ENCODE assay signal across 8 cellular contexts in genomic region chr6:133983099-133983939, GRCh38. TPM values are rescaled to one million over a fixed set of nuclear protein-coding genes. Genes with fewer than 3 reads are reported as not detected.
DNase-seq lines count a peak whose midpoint lies in the region; ATAC-seq and TF ChIP-seq lines count a peak whose summit lies in the region.

No MANE protein-coding gene starts in this region.

- no peak overlapping the region for H3K4me2 ChIP-seq in GM23248 (ENCODE audit: unreplicated experiment)

- H3K4me3 ChIP-seq in adrenal gland (no peak overlapping the region), GM23248 (no peak overlapping the region), colonic mucosa (no peak overlapping the region)

- H4K20me1 ChIP-seq in GM23248 (ENCODE audit: insufficient read depth) = peaks cover 1% of the 10 kb centered on the region; the same call in 1 of the 2 replicates

- TF ChIP-seq CTCF in adrenal gland (IDR thresholded peaks at IDR 0.05) (no peak), colonic mucosa (IDR thresholded peaks at IDR 0.05) (no peak)

- peaks cover 20% of the 10 kb centered on the region for H3K79me2 ChIP-seq in GM23248 (ENCODE audit: insufficient read depth)

- H3K4me1 ChIP-seq in adrenal gland (replicated peaks in 1 of 2) = peaks cover 3 to 13% of the 10 kb centered on the region in 2 donors
- H3K4me1 ChIP-seq in GM23248 (ENCODE audit: insufficient read depth) = peaks cover 10% of the 10 kb centered on the region
- H3K4me1 ChIP-seq in colonic mucosa = no peaks in the 10 kb centered on the region

- peak; percentile 14 for DNase-seq in T follicular helper cell (ENCODE audit: low read depth)
- peak in 4 of 7 donors; percentile 15 to 42 (median 36) for DNase-seq in adrenal gland
- peak; percentile 29 for DNase-seq in stimulated activated CD4-positive, alpha-beta T cell treated with anti-CD3 and anti-CD28 coated beads, Interleukin-4, amount 100 ng/mL, for 1 hour
- no peak for DNase-seq in GM23248
- no peak for DNase-seq in colonic mucosa

- 75 to 80% (median 78%) methylated on average over 9 of the region's 9 CpGs for WGBS in adrenal gland, 4 donors
- WGBS in GM23248 (ENCODE audit: low coverage in 1 of 2, low lambda C conversion rate in 2 of 2, missing lambda C conversion rate in 2 of 2), 2 experiments = 91 to 93% methylated on average over 9 of the region's 9 CpGs

- no peak for TF ChIP-seq POLR2A in adrenal gland (IDR thresholded peaks at IDR 0.05)

- H3K36me3 ChIP-seq in adrenal gland (replicated peaks in 1 of 2) = peaks cover 0 to 25% of the 10 kb centered on the region in 2 donors
- peaks cover 52% of the 10 kb centered on the region for H3K36me3 ChIP-seq in GM23248 (ENCODE audit: low read depth)
- H3K36me3 ChIP-seq in colonic mucosa = no peaks in the 10 kb centered on the region

- H3F3A ChIP-seq in GM23248 (ENCODE audit: insufficient read depth) = no peaks in the 10 kb centered on the region

- H3K9me3 ChIP-seq in adrenal gland (replicated peaks in 1 of 3) (no peaks in the 10 kb centered on the region), GM23248 (ENCODE audit: low read depth) (no peaks in the 10 kb centered on the region), colonic mucosa (no peaks in the 10 kb centered on the region)

- H3K9ac ChIP-seq in GM23248 (no peak overlapping the region), colonic mucosa (ENCODE audit: low read depth in 2 of 2, low read length in 2 of 2) (no peak overlapping the region)

- no peak overlapping the region for H2AFZ ChIP-seq in GM23248

- ATAC-seq in GM21825 (IDR thresholded peaks at IDR 0.05; ENCODE audit: unreplicated experiment) (peak; percentile 54), GM18498 (IDR thresholded peaks at IDR 0.05; ENCODE audit: unreplicated experiment) (no peak), GM18520 (IDR thresholded peaks at IDR 0.05; ENCODE audit: unreplicated experiment) (no peak)

- H3K27ac ChIP-seq in adrenal gland (no peak overlapping the region), GM23248 (no peak overlapping the region), colonic mucosa (no peak overlapping the region)

- intact Hi-C loops in adrenal gland (cut with DNase I) (no loop called here), colonic mucosa (cut with DNase I) (no loop called here)

- in situ Hi-C loops in GM23248 (cut with MboI) = no loop called here

- H3K9me2 ChIP-seq in GM23248 (ENCODE audit: insufficient read depth) = no peaks in the 10 kb centered on the region

- H3K27me3 ChIP-seq in adrenal gland (no peaks in the 10 kb centered on the region), GM23248 (replicated peaks; ENCODE audit: insufficient read depth) (no peaks in the 10 kb centered on the region), colonic mucosa (no peaks in the 10 kb centered on the region)

RNA-seq across cellular contexts. Expression of gene TBPL1, which starts 30.3 kb away (rescaled TPM):
- total RNA-seq in adrenal gland (10 to 100 TPM in 6 of 8 donors, 1 to 10 TPM in 2; 5.1 to 18.7 (median 13.6) TPM), colonic mucosa (10 to 100 TPM; 28.1 to 29.0 TPM)
- polyA plus RNA-seq in adrenal gland (10 to 100 TPM; 16.6 to 21.0 (median 17.0) TPM), GM23248 (2016; fragmentation: Nextera tagmentation; extraction: Ambion mirVana) (46.0 and 53.5 TPM in 2 replicates)
- total RNA-seq in GM23248 (2014; rRNA removed; shearing (Covaris generic)) = 40.5 and 42.7 TPM in 2 replicates

Comparison
In these comparisons a context has a peak if more than half of its experiments do, and no peak if none do; other contexts are left out.
1. DNase-seq: peak in T follicular helper cell (single experiment), adrenal gland (4 of 7) and stimulated activated CD4-positive, alpha-beta T cell treated with anti-CD3 and anti-CD28 coated beads, Interleukin-4, amount 100 ng/mL, for 1 hour (single experiment); none in GM23248 (single experiment) and colonic mucosa (single experiment).